8 cellular contexts compared by ENCODE assay signal in the genomic region with DNA sequence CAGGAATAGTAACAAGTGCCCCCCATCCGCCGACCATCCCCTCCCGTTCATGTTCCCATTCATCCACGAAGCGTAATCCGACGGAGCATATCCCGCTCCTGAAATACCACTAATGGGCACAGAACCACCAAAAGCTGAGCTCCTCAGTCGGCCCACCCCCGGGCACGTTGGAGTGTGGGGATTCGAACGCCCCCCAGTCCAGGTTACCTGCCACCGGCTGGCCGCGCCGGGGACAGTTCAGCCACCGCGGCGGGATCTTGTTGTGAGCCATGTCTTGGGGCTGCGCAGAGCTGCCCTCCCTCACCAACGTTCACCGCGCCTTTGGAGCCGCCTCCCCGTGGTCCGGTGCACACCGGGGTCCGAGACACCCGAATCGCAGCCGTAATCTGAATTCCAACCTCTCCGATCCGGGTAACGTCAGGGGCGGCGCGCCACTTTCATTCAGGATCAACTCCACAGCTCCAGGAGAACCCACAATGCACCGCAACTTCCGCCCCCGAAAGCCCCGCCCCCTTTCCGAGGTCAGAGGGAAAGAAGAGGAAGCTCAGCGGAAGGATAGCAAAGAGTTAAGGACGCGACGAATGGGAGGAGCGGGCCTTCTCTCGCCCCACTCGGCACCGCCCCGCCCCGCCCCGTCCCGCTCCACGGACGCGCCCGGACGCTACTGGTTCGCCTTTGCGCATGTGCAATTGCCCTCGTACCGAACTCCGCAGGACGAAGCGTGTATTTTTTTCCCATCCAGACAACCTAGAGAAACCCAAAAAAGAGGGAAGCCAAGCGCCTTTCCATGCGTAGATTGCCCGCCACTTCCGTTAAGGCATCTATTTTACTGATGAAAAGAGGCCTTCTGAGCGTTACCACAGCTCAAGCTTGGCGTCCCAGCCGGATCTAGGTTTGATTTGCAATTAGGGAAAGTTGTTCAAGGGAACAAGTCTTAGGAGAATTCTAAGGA. TPM values are rescaled to one million over a fixed set of nuclear protein-coding genes. Genes with fewer than 3 reads are reported as not detected.
DNase-seq lines count a peak whose midpoint lies in the region; ATAC-seq and TF ChIP-seq lines count a peak whose summit lies in the region.

A gene (minus strand): TSS at position 480 of the 952 bp plus-strand sequence. CDS start 209 bp downstream, at position 271.

- no peaks in the 10 kb centered on the region; the same call in 1 of the 2 replicates for H4K20me1 ChIP-seq in PC-9 (ENCODE audit: insufficient read depth)

- no peaks in the 10 kb centered on the region for H3K27me3 ChIP-seq in PC-9 (ENCODE audit: insufficient read depth, low read depth)
- H3K27me3 ChIP-seq in mucosa of rectum (ENCODE audit: control insufficient read depth in 2 of 2, insufficient read depth in 2 of 2, low read length in 2 of 2), result no peaks in the 10 kb centered on the region

- no peak for TF ChIP-seq CTCF in PC-9 (conservative IDR thresholded peaks at IDR 0.05)

- peak; percentile 82 for TF ChIP-seq POLR2A in erythroblast (IDR thresholded peaks at IDR 0.05; ENCODE audit: low read length)

- H3F3A ChIP-seq in PC-9 (ENCODE audit: insufficient read depth, low read depth), result no peaks in the 10 kb centered on the region

- CTCF ChIA-PET in PC-9 (lab: Charles Lee), result interaction anchor here (0.5 to 1.2 kb wide), 4 partner anchors 12 to 1670 kb away, joined by 3 read pairs; no protein-coding TSS in a partner anchor

- POLR2A ChIA-PET in PC-9 (lab: Charles Lee; ENCODE audit: unreplicated experiment), result interaction anchor here (0.6 to 0.9 kb wide), 11 partner anchors 11 to 1466 kb away, joined by 3 to 13 read pairs (median 5); no protein-coding TSS in a partner anchor

- H3K79me2 ChIP-seq in PC-9 (ENCODE audit: low read depth), result peaks cover 45% of the 10 kb centered on the region

- H3K27ac ChIP-seq in PC-9, result peak within 1 kb of the TSS; percentile 72
- H3K27ac ChIP-seq in mucosa of rectum (ENCODE audit: low read depth in 2 of 2, low read length in 2 of 2), result peak within 1 kb of the TSS; percentile 84

- intact Hi-C loops in PC-9 (cut with micrococcal nuclease; ENCODE audit: unreplicated experiment), result no loop called here

- peak within 1 kb of the TSS; percentile 86 for H3K4me2 ChIP-seq in PC-9

- TSS peak; percentile 40 for BruUV-seq in PC-9 (replicated peaks; lab: Mats Ljungman, UMichigan)

- peak; percentile 98 for ATAC-seq in GM21619 (IDR thresholded peaks at IDR 0.05; ENCODE audit: unreplicated experiment)

- H3K9me3 ChIP-seq in PC-9 (ENCODE audit: insufficient read depth, low read depth) (no peaks in the 10 kb centered on the region; the same call in 1 of the 2 replicates), mucosa of rectum (ENCODE audit: control insufficient read depth in 2 of 2, low read length in 2 of 2) (no peaks in the 10 kb centered on the region)

- DNase-seq in DMS153 (lab: John Stamatoyannopoulos, UW), result peak; percentile 99
- peak; percentile 94 for DNase-seq in Jurkat, Clone E6-1 (ENCODE audit: low read depth, low spot score)
- peak; percentile 89 to 97 for DNase-seq in PC-9
- peak; percentile 97 for DNase-seq in activated T-cell treated with anti-CD3 and anti-CD28 coated beads, Interleukin-2, amount 50 U/mL, for 1 hour
- DNase-seq in erythroblast (lab: John Stamatoyannopoulos, UW), result peak; percentile 98
- peak; percentile 99 for DNase-seq in stimulated activated CD8-positive, alpha-beta memory T cell treated with anti-CD3 and anti-CD28 coated beads, Interleukin-4, amount 100 ng/mL, for 48 hours

- no peaks in the 10 kb centered on the region for H3K9me2 ChIP-seq in PC-9 (ENCODE audit: insufficient read depth)

- H2AFZ ChIP-seq in PC-9, result peak within 1 kb of the TSS; percentile 100

- peak within 1 kb of the TSS; percentile 92 to 94 for H3K9ac ChIP-seq in mucosa of rectum (ENCODE audit: low read depth in 1 of 2, low read length in 2 of 2)

- peak within 1 kb of the TSS; percentile 80 for H3K4me3 ChIP-seq in Jurkat, Clone E6-1 (ENCODE audit: low read length)
- peak within 1 kb of the TSS; percentile 99 for H3K4me3 ChIP-seq in PC-9
- H3K4me3 ChIP-seq in mucosa of rectum (ENCODE audit: low read length in 2 of 2), result peak within 1 kb of the TSS; percentile 93 to 99

- H3K36me3 ChIP-seq in PC-9 (ENCODE audit: low read depth) (no peaks in the 10 kb centered on the region), mucosa of rectum (ENCODE audit: control insufficient read depth in 2 of 2, insufficient read depth in 2 of 2, low read length in 2 of 2) (no peaks in the 10 kb centered on the region)

- H3K4me1 ChIP-seq in PC-9 (replicated peaks; ENCODE audit: insufficient read depth), result 0 out of 2 replicates have a peak, but pooled peaks cover 3% of the 10 kb centered on the region
- peaks cover 4% of the 10 kb centered on the region in 2 donors for H3K4me1 ChIP-seq in mucosa of rectum (ENCODE audit: control insufficient read depth in 2 of 2, insufficient read depth in 2 of 2, low read length in 2 of 2)

RNA-seq across cellular contexts. Expression of the gene that starts here (rescaled TPM):
- polyA plus RNA-seq in Jurkat, Clone E6-1 (2012; ENCODE audit: insufficient read depth, insufficient read length), result 11.1 TPM
- 13.3 and 15.2 TPM in 2 replicates for total RNA-seq in PC-9 (2021)

Comparison
In these comparisons a context has a peak if more than half of its experiments do, and no peak if none do; other contexts are left out.
1. Peak in every context shown above with its lines: DNase-seq, ATAC-seq, H3K4me3 ChIP-seq and H3K27ac ChIP-seq.